ENCODE assay signal across 19 cellular contexts in genomic region chr12:123966596-123966995, GRCh38. TPM values are rescaled to one million over a fixed set of nuclear protein-coding genes. Genes with fewer than 3 reads are reported as not detected.
A peak's percentile ranks its signal among the peaks of the same experiment; 100 is the strongest.
DNase-seq lines count a peak whose midpoint lies in the region; ATAC-seq, FAIRE-seq and TF ChIP-seq lines count a peak whose summit lies in the region.
"Had no signal": no experiment of that assay in that cellular context is flagged by ENCODE, and none has a peak within 500 bp of the region (broad histone marks: within the 10 kb centered on the region; RNA-seq: fewer than 3 reads in every experiment).

No MANE protein-coding gene starts in this region.

- no peak for TF ChIP-seq RAD21 in HepG2 (CRISPR knock-in tag; IDR thresholded peaks at IDR 0.05)

- H3K79me2 ChIP-seq in HepG2 (ENCODE audit: insufficient read depth, low read length) = peaks cover 29% of the 10 kb centered on the region

- no peak for TF ChIP-seq POLR2A in HepG2 (IDR thresholded peaks at IDR 0.05; ENCODE audit: insufficient read depth in 1 of 2, low read depth in 2 of 2, low read length in 2 of 2)

- H3K4me3 ChIP-seq in AG10803 (ENCODE audit: low read length) (no peak overlapping the region), brain microvascular endothelial cell (ENCODE audit: low read depth, low read length) (no peak overlapping the region), left lung (no peak overlapping the region), HepG2 (replicated peaks in 1 of 3; ENCODE audit: insufficient read depth in 1 of 3, low read depth in 2 of 3, low read length in 3 of 3) (no peak overlapping the region)
- H3K4me3 ChIP-seq: neural progenitor cell had no signal

- H3K27ac ChIP-seq in brain microvascular endothelial cell (no peak overlapping the region), left lung (no peak overlapping the region), HepG2 (ENCODE audit: extremely low read length, insufficient read depth, low read length) (no peak overlapping the region)
- H3K27ac ChIP-seq: neural progenitor cell, VCaP had no signal

- H3K27me3 Mint-ChIP-seq in HFFc6 (ENCODE audit: insufficient read depth) = no peaks in the 10 kb centered on the region
- H3K27me3 Mint-ChIP-seq: activated CD4-positive, alpha-beta memory T cell treated with anti-CD3 and anti-CD28 coated beads for 36 hours had no signal

- H3K4me1 ChIP-seq in left lung (peaks cover 11 to 13% of the 10 kb centered on the region in 2 donors), HepG2 (ENCODE audit: insufficient read depth, low read length) (peaks cover 14% of the 10 kb centered on the region)

- peaks cover 62% of the 10 kb centered on the region for H3K4me1 Mint-ChIP-seq in HFFc6 (ENCODE audit: low read depth)

- WGBS in HepG2 (ENCODE audit: low lambda C conversion rate) = 97% methylated on average over 3 of the region's 3 CpGs

- POLR2A ChIA-PET in HepG2 (lab: Yijun Ruan, JAX) = no interaction called here

- H3K4me3 Mint-ChIP-seq in HFFc6 = peak overlapping the region; percentile 16; the same call in 1 of the 2 replicates
- H3K4me3 Mint-ChIP-seq: activated CD4-positive, alpha-beta memory T cell treated with anti-CD3 and anti-CD28 coated beads for 36 hours; activated T-cell treated with anti-CD3 and anti-CD28 coated beads, Interleukin-2, amount 50 U/mL, for 72 hours; immature natural killer cell; neural progenitor cell had no signal

- no peaks in the 10 kb centered on the region for H3K36me3 ChIP-seq in brain microvascular endothelial cell (replicated peaks)
- no peaks in the 10 kb centered on the region for H3K36me3 ChIP-seq in left lung
- H3K36me3 ChIP-seq in HepG2 (replicated peaks in 1 of 2; ENCODE audit: control insufficient read depth in 1 of 2, insufficient read depth in 2 of 2, low read length in 2 of 2) = 0 out of 5 replicates have a peak, but pooled peaks cover 0 to 4% of the 10 kb centered on the region in 2 experiments
- H3K36me3 ChIP-seq: neural progenitor cell had no signal

- H3K27me3 ChIP-seq in brain microvascular endothelial cell (replicated peaks) = no peaks in the 10 kb centered on the region
- no peaks in the 10 kb centered on the region for H3K27me3 ChIP-seq in left lung
- no peaks in the 10 kb centered on the region for H3K27me3 ChIP-seq in HepG2 (ENCODE audit: control insufficient read depth in 1 of 2, insufficient read depth in 2 of 2, low read length in 2 of 2)

- intact Hi-C loops in left lung (cut with DNase I) (no loop called here), HepG2 (cut with micrococcal nuclease; ENCODE audit: unreplicated experiment) (no loop called here)

- TF ChIP-seq EP300 in HepG2 (IDR thresholded peaks at IDR 0.05; ENCODE audit: low read depth in 2 of 2, low read length in 2 of 2) = no peak
- no peak for TF ChIP-seq EP300 in HepG2 (CRISPR knock-in tag; IDR thresholded peaks at IDR 0.05; ENCODE audit: borderline replicate concordance)

- CTCF ChIA-PET in HepG2 (lab: Yijun Ruan, JAX; ENCODE audit: low intra/inter-chr PET ratio, low total read pairs) = no interaction called here

- no peaks in the 10 kb centered on the region for H3K9me3 ChIP-seq in left lung
- no peaks in the 10 kb centered on the region for H3K9me3 ChIP-seq in HepG2 (ENCODE audit: low read length)

- BruUV-seq in HepG2 (replicated peaks; lab: Mats Ljungman, UMichigan) = no TSS peak

- H3K27ac Mint-ChIP-seq in HFFc6 = peak overlapping the region; percentile 74
- H3K27ac Mint-ChIP-seq: activated CD4-positive, alpha-beta memory T cell treated with anti-CD3 and anti-CD28 coated beads for 36 hours; activated T-cell treated with anti-CD3 and anti-CD28 coated beads, Interleukin-2, amount 50 U/mL, for 72 hours; neural progenitor cell had no signal

- in situ Hi-C loops in brain microvascular endothelial cell (cut with HindIII; ENCODE audit: low pct_ligation_motif_present, low sequenced_read_pairs) (no loop called here), HepG2 (cut with HindIII; ENCODE audit: extremely low pct_ligation_motif_present, low pct_unique_long_range_greater_than_20kb) (no loop called here)

- no peaks in the 10 kb centered on the region for H4K20me1 ChIP-seq in HepG2 (ENCODE audit: insufficient read depth, low read length)

- TF ChIP-seq CTCF in AG10803 (conservative IDR thresholded peaks at IDR 0.05; ENCODE audit: low read length) (no peak), HFFc6 (IDR thresholded peaks at IDR 0.05) (no peak), brain microvascular endothelial cell (IDR thresholded peaks at IDR 0.05; ENCODE audit: low read depth, low read length, missing control alignments) (no peak), left lung (IDR thresholded peaks at IDR 0.05) (no peak), HepG2 (CRISPR knock-in tag; IDR thresholded peaks at IDR 0.05) (no peak)

- H3K9me3 Mint-ChIP-seq in HFFc6 = no peaks in the 10 kb centered on the region
- H3K9me3 Mint-ChIP-seq: activated CD4-positive, alpha-beta memory T cell treated with anti-CD3 and anti-CD28 coated beads for 36 hours; activated T-cell treated with anti-CD3 and anti-CD28 coated beads, Interleukin-2, amount 50 U/mL, for 72 hours; immature natural killer cell; neural progenitor cell had no signal

- no peak overlapping the region for H2AFZ ChIP-seq in HepG2 (ENCODE audit: low read length)
- H2AFZ ChIP-seq: neural progenitor cell had no signal

- no peak overlapping the region for H3K4me2 ChIP-seq in HepG2 (ENCODE audit: low read depth, low read length)
- H3K4me2 ChIP-seq: neural progenitor cell had no signal

- H3K36me3 Mint-ChIP-seq in HFFc6 (ENCODE audit: low read depth) = peaks cover 14% of the 10 kb centered on the region
- H3K36me3 Mint-ChIP-seq: activated CD4-positive, alpha-beta memory T cell treated with anti-CD3 and anti-CD28 coated beads for 36 hours had no signal

- no peak overlapping the region for H3K9ac ChIP-seq in HepG2 (ENCODE audit: insufficient read depth, low read depth, low read length)
- H3K9ac ChIP-seq: neural progenitor cell had no signal

- DNase-seq in AG10803 (ENCODE audit: low read depth) (peak; percentile 77), HFFc6 (peak; percentile 79), brain microvascular endothelial cell (peak; percentile 45), left lung (no peak), HepG2 (ENCODE audit: low spot score) (no peak)
- no peak for DNase-seq in stimulated activated naive CD4-positive, alpha-beta T cell treated with Interleukin-2 at 50 U/mL for 16 hours (lab: John Stamatoyannopoulos, UW)
- DNase-seq: activated CD4-positive, alpha-beta memory T cell treated with anti-CD3 and anti-CD28 coated beads for 36 hours; activated T-cell treated with anti-CD3 and anti-CD28 coated beads, Interleukin-2, amount 50 U/mL, for 72 hours; AML-193; GF-D8; glutamatergic neuron; immature natural killer cell; KG1; NCI-H1105 treated with DMSO at 0.1 percent for 48 hours had no signal

- peak; percentile 38 for ATAC-seq in left lung
- no peak for ATAC-seq in HepG2
- ATAC-seq in HG03565 (IDR thresholded peaks at IDR 0.05; ENCODE audit: unreplicated experiment) = no peak
- ATAC-seq in HG03457 (IDR thresholded peaks at IDR 0.05; ENCODE audit: unreplicated experiment) = no peak
- ATAC-seq: activated T-cell treated with anti-CD3 and anti-CD28 coated beads, Interleukin-2, amount 50 U/mL, for 72 hours had no signal

- FAIRE-seq in HepG2 (lab: Jason Lieb, UNC) = no peak
- FAIRE-seq: endothelial cell of umbilical vein had no signal

RNA-seq across cellular contexts. Expression of gene CCDC92, which starts 6.0 kb away (rescaled TPM):
- total RNA-seq in HFFc6 (2021; fragmentation: NEBNext Ultra II Directional; extraction: Animal tissue kit (Norgen Biotek cat#: 25700)) = 10 to 100 TPM; 48.3 to 55.1 (median 51.6) TPM
- total RNA-seq in left lung = 10 to 100 TPM; 40.2 to 54.0 TPM
- 4.6 and 5.4 TPM in 2 replicates for total RNA-seq in HepG2 (2016; rRNA removed; fragmentation: Illumina TruSeq; extraction: Trizol)
- total RNA-seq in HepG2 (2016; cell fraction: cytosol; rRNA removed; fragmentation: Illumina TruSeq; extraction: Trizol; ENCODE audit: low read depth) = 6.8 and 8.3 TPM in 2 replicates
- total RNA-seq in HepG2 (2016; cell fraction: insoluble cytoplasmic fraction; rRNA removed; fragmentation: Illumina TruSeq; extraction: Trizol) = 3.3 and 3.9 TPM in 2 replicates
- 15.8 and 17.8 TPM in 2 replicates for total RNA-seq in HepG2 (2016; cell fraction: membrane; rRNA removed; fragmentation: Illumina TruSeq; extraction: Trizol)
- total RNA-seq in HepG2 (2016; cell fraction: nucleus; rRNA removed; fragmentation: Illumina TruSeq; extraction: Trizol) = 5.2 and 5.7 TPM in 2 replicates
- 14.7 and 17.0 TPM in 2 replicates for polyA plus RNA-seq in HepG2 (2011; rRNA removed)
- polyA plus RNA-seq in HepG2 (2011; cell fraction: cytosol; rRNA removed) = 12.2 and 12.3 TPM in 2 replicates
- 19.1 and 22.3 TPM in 2 replicates for polyA plus RNA-seq in HepG2 (2011; cell fraction: nucleus; rRNA removed)
- polyA plus RNA-seq in HepG2 (2012) = 19.7 and 20.6 TPM in 2 replicates
- polyA plus RNA-seq in HepG2 (2016; cell fraction: cytosol; fragmentation: Illumina TruSeq; extraction: Trizol; ENCODE audit: low read depth) = 46.0 and 49.0 TPM in 2 replicates
- polyA plus RNA-seq in HepG2 (2016; cell fraction: insoluble cytoplasmic fraction; fragmentation: Illumina TruSeq; extraction: Trizol; ENCODE audit: low read depth) = 12.2 and 19.6 TPM in 2 replicates
- 66.4 and 70.7 TPM in 2 replicates for polyA plus RNA-seq in HepG2 (2016; cell fraction: membrane; fragmentation: Illumina TruSeq; extraction: Trizol; ENCODE audit: low read depth)
- polyA plus RNA-seq in HepG2 (2016; cell fraction: nucleus; fragmentation: Illumina TruSeq; extraction: Trizol; ENCODE audit: insufficient read depth, low read depth) = 21.7 and 23.0 TPM in 2 replicates
- polyA minus RNA-seq in HepG2 (2011; rRNA and poly(A)+ RNA removed; ENCODE audit: low replicate concordance) = 4.1 and 12.5 TPM in 2 replicates
- polyA minus RNA-seq in HepG2 (2011; cell fraction: cytosol; rRNA and poly(A)+ RNA removed) = 4.6 and 5.2 TPM in 2 replicates
- 14.3 and 19.6 TPM in 2 replicates for polyA minus RNA-seq in HepG2 (2011; cell fraction: nucleus; rRNA and poly(A)+ RNA removed)

RNA-seq across cellular contexts. Expression of gene ZNF664, which starts 6.4 kb away (rescaled TPM):
- 10 to 100 TPM; 49.1 to 55.2 (median 53.4) TPM for total RNA-seq in HFFc6 (2021; fragmentation: NEBNext Ultra II Directional; extraction: Animal tissue kit (Norgen Biotek cat#: 25700))
- 10 to 100 TPM; 85.8 to 98.8 TPM for total RNA-seq in left lung
- 56.5 and 109 TPM in 2 replicates for total RNA-seq in HepG2 (2016; rRNA removed; fragmentation: Illumina TruSeq; extraction: Trizol)
- 17.1 and 19.6 TPM in 2 replicates for total RNA-seq in HepG2 (2016; cell fraction: cytosol; rRNA removed; fragmentation: Illumina TruSeq; extraction: Trizol; ENCODE audit: low read depth)
- 63.9 and 99.8 TPM in 2 replicates for total RNA-seq in HepG2 (2016; cell fraction: insoluble cytoplasmic fraction; rRNA removed; fragmentation: Illumina TruSeq; extraction: Trizol)
- total RNA-seq in HepG2 (2016; cell fraction: membrane; rRNA removed; fragmentation: Illumina TruSeq; extraction: Trizol) = 84.3 and 86.0 TPM in 2 replicates
- 64.5 and 64.7 TPM in 2 replicates for total RNA-seq in HepG2 (2016; cell fraction: nucleus; rRNA removed; fragmentation: Illumina TruSeq; extraction: Trizol)
- polyA plus RNA-seq in HepG2 (2011; rRNA removed) = 43.9 and 46.1 TPM in 2 replicates
- 25.5 and 35.4 TPM in 2 replicates for polyA plus RNA-seq in HepG2 (2011; cell fraction: cytosol; rRNA removed)
- polyA plus RNA-seq in HepG2 (2011; cell fraction: nucleus; rRNA removed) = 44.8 and 58.7 TPM in 2 replicates
- polyA plus RNA-seq in HepG2 (2012) = 43.4 and 52.1 TPM in 2 replicates
- polyA plus RNA-seq in HepG2 (2016; cell fraction: cytosol; fragmentation: Illumina TruSeq; extraction: Trizol; ENCODE audit: low read depth) = 20.6 and 23.0 TPM in 2 replicates
- polyA plus RNA-seq in HepG2 (2016; cell fraction: insoluble cytoplasmic fraction; fragmentation: Illumina TruSeq; extraction: Trizol; ENCODE audit: low read depth) = 101 and 102 TPM in 2 replicates
- polyA plus RNA-seq in HepG2 (2016; cell fraction: membrane; fragmentation: Illumina TruSeq; extraction: Trizol; ENCODE audit: low read depth) = 67.1 and 72.2 TPM in 2 replicates
- polyA plus RNA-seq in HepG2 (2016; cell fraction: nucleus; fragmentation: Illumina TruSeq; extraction: Trizol; ENCODE audit: insufficient read depth, low read depth) = 80.2 and 81.9 TPM in 2 replicates
- polyA minus RNA-seq in HepG2 (2011; rRNA and poly(A)+ RNA removed; ENCODE audit: low replicate concordance) = 36.2 and 75.5 TPM in 2 replicates
- 24.4 and 29.4 TPM in 2 replicates for polyA minus RNA-seq in HepG2 (2011; cell fraction: cytosol; rRNA and poly(A)+ RNA removed)
- polyA minus RNA-seq in HepG2 (2011; cell fraction: nucleus; rRNA and poly(A)+ RNA removed) = 53.6 and 59.6 TPM in 2 replicates

Comparison
In these comparisons a context has a peak if more than half of its experiments do, and no peak if none do; other contexts are left out.
1. DNase-seq: peak in AG10803 (single experiment), HFFc6 (single experiment) and brain microvascular endothelial cell (single experiment); none in left lung (0 of 2), HepG2 (single experiment) and stimulated activated naive CD4-positive, alpha-beta T cell treated with Interleukin-2 at 50 U/mL for 16 hours (single experiment).